Comparison of ENCODE assay signal across 8 cellular contexts in the genomic region with DNA sequence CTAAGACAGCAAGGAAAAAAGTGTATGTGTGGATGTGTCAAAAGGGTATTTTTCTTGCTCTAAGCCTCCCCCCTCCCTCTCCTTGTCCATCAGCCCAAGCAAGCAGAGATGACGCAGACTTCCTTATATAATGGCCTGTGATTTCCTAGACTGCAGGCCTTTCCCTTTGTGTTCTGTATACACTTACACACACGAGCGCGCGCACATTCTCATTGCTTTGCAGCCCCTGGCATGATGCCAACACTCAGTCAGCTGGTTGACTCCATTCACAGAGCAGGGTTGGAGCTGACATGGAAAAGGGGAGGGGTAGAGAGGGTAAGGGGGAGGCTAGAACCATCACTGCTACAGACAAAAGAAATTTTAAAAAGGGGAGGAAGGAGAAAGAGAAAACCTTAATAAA. TPM values are rescaled to one million over a fixed set of nuclear protein-coding genes. Genes with fewer than 3 reads are reported as not detected.
DNase-seq lines count a peak whose midpoint lies in the region; ATAC-seq and TF ChIP-seq lines count a peak whose summit lies in the region.

No MANE protein-coding gene starts in this region.

- H3K36me3 ChIP-seq in right atrium auricular region = no peaks in the 10 kb centered on the region

- TF ChIP-seq CTCF in right atrium auricular region (IDR thresholded peaks at IDR 0.05) = no peak

- H3K4me3 ChIP-seq in right atrium auricular region = no peak overlapping the region

- DNase-seq in H4 (ENCODE audit: low spot score) (peak; percentile 97), NCI-H510A treated with DMSO at 0.1 percent for 48 hours (lab: John Stamatoyannopoulos, UW) (peak; percentile 99), right atrium auricular region (ENCODE audit: low spot score) (peak; percentile 86), renal cortical epithelial cell (ENCODE audit: low read depth) (peak; percentile 95)

- peak overlapping the region; percentile 50 for H3K27ac ChIP-seq in angular gyrus (ENCODE audit: low read depth, low read length)
- no peak overlapping the region for H3K27ac ChIP-seq in right atrium auricular region

- no peaks in the 10 kb centered on the region for H3K27me3 ChIP-seq in right atrium auricular region

- peaks cover 0 to 24% of the 10 kb centered on the region in 2 donors for H3K4me1 ChIP-seq in right atrium auricular region

- ATAC-seq in GM19351 (IDR thresholded peaks at IDR 0.05; ENCODE audit: unreplicated experiment) (no peak), HG03469 (IDR thresholded peaks at IDR 0.05; ENCODE audit: unreplicated experiment) (no peak), HG02759 (IDR thresholded peaks at IDR 0.05; ENCODE audit: unreplicated experiment) (no peak)

- no peaks in the 10 kb centered on the region for H3K9me3 ChIP-seq in right atrium auricular region

RNA-seq across cellular contexts. Expression of gene GATAD2B, which starts 41.8 kb away (rescaled TPM):
- total RNA-seq in H4 (2014; rRNA removed; shearing (Covaris generic)) = 4.9 and 7.2 TPM in 2 replicates
- total RNA-seq in right atrium auricular region (10 to 100 TPM; 18.7 to 32.7 TPM), renal cortical epithelial cell (2.6 and 16.6 TPM in 2 replicates)
